24 cellular contexts compared by ENCODE assay signal in genomic region chr20:21713470-21713869, GRCh38. TPM values are rescaled to one million over a fixed set of nuclear protein-coding genes. Genes with fewer than 3 reads are reported as not detected.
"Had no signal": no experiment of that assay in that cellular context is flagged by ENCODE, and none has a peak within 500 bp of the region (broad histone marks: within the 10 kb centered on the region; RNA-seq: fewer than 3 reads in every experiment).

No MANE protein-coding gene starts in this region.

- H3K4me3 Mint-ChIP-seq: activated CD4-positive, alpha-beta memory T cell treated with anti-CD3 and anti-CD28 coated beads, Interleukin-2, amount 10 ng/mL, durations not matched to agents 7 days and 5 days; activated naive CD8-positive, alpha-beta T cell treated with anti-CD3 and anti-CD28 coated beads, Interleukin-2, amount 10 ng/mL, durations not matched to agents 7 days and 5 days; activated T-helper 17 cell treated with anti-CD3 and anti-CD28 coated beads, Interleukin-2, amount 50 U/mL, for 72 hours; naive thymus-derived CD4-positive, alpha-beta T cell; stimulated activated effector memory CD8-positive, alpha-beta T cell treated with anti-CD3 and anti-CD28 coated beads, Interleukin-12 subunit alpha, Interleukin-12 subunit beta, amount 100 ng/mL, for 72 hours had no signal

- H3K4me3 ChIP-seq: colonic mucosa, pancreas, smooth muscle cell, stomach, upper lobe of right lung had no signal

- DNase-seq: activated CD4-positive, alpha-beta memory T cell treated with anti-CD3 and anti-CD28 coated beads, Interleukin-2, amount 10 ng/mL, durations not matched to agents 7 days and 5 days; activated CD4-positive, alpha-beta T cell treated with anti-CD3 and anti-CD28 coated beads for 48 hours; activated CD4-positive, CD25-positive, alpha-beta regulatory T cell; activated naive CD4-positive, alpha-beta T cell treated with Interleukin-2 at 50 U/mL for 16 hours; activated naive CD8-positive, alpha-beta T cell treated with anti-CD3 and anti-CD28 coated beads, Interleukin-2, amount 10 ng/mL, durations not matched to agents 7 days and 5 days; activated T-cell treated with anti-CD3 and anti-CD28 coated beads, Interleukin-2, amount 50 U/mL, for 1 hour; amygdala; colonic mucosa; erythroblast; foreskin melanocyte; left cardiac atrium; mesenchymal stem cell; naive thymus-derived CD4-positive, alpha-beta T cell; stimulated activated CD4-positive, alpha-beta T cell treated with anti-CD3 and anti-CD28 coated beads, Interleukin-4, amount 100 ng/mL, for 24 hours; stomach; T-helper 9 cell; upper lobe of right lung had no signal

- H3K4me2 ChIP-seq: smooth muscle cell had no signal

- H3K9me3 Mint-ChIP-seq: activated CD4-positive, alpha-beta memory T cell treated with anti-CD3 and anti-CD28 coated beads, Interleukin-2, amount 10 ng/mL, durations not matched to agents 7 days and 5 days; activated naive CD8-positive, alpha-beta T cell treated with anti-CD3 and anti-CD28 coated beads, Interleukin-2, amount 10 ng/mL, durations not matched to agents 7 days and 5 days; activated T-helper 17 cell treated with anti-CD3 and anti-CD28 coated beads, Interleukin-2, amount 50 U/mL, for 72 hours; stimulated activated effector memory CD8-positive, alpha-beta T cell treated with anti-CD3 and anti-CD28 coated beads, Interleukin-12 subunit alpha, Interleukin-12 subunit beta, amount 100 ng/mL, for 72 hours had no signal

- H3K9me3 ChIP-seq: colonic mucosa, pancreas, stomach, upper lobe of right lung had no signal

- FAIRE-seq: islet of Langerhans, pancreas had no signal

- H3K36me3 Mint-ChIP-seq: naive thymus-derived CD4-positive, alpha-beta T cell; stimulated activated effector memory CD8-positive, alpha-beta T cell treated with anti-CD3 and anti-CD28 coated beads, Interleukin-12 subunit alpha, Interleukin-12 subunit beta, amount 100 ng/mL, for 72 hours had no signal

- H3K27ac ChIP-seq: colonic mucosa, pancreas, stomach, upper lobe of right lung had no signal

- H3K4me1 ChIP-seq: colonic mucosa, pancreas, upper lobe of right lung had no signal

- H3K36me3 ChIP-seq: colonic mucosa, pancreas, stomach, upper lobe of right lung had no signal

- H3K4me1 Mint-ChIP-seq: activated CD4-positive, alpha-beta memory T cell treated with anti-CD3 and anti-CD28 coated beads, Interleukin-2, amount 10 ng/mL, durations not matched to agents 7 days and 5 days; activated naive CD8-positive, alpha-beta T cell treated with anti-CD3 and anti-CD28 coated beads, Interleukin-2, amount 10 ng/mL, durations not matched to agents 7 days and 5 days had no signal

- ATAC-seq: activated T-helper 17 cell treated with anti-CD3 and anti-CD28 coated beads, Interleukin-2, amount 50 U/mL, for 72 hours; left cardiac atrium; naive thymus-derived CD4-positive, alpha-beta T cell; pancreas; stimulated activated effector memory CD8-positive, alpha-beta T cell treated with anti-CD3 and anti-CD28 coated beads, Interleukin-12 subunit alpha, Interleukin-12 subunit beta, amount 100 ng/mL, for 72 hours had no signal

- H3K27ac Mint-ChIP-seq: activated CD4-positive, alpha-beta memory T cell treated with anti-CD3 and anti-CD28 coated beads, Interleukin-2, amount 10 ng/mL, durations not matched to agents 7 days and 5 days; activated naive CD8-positive, alpha-beta T cell treated with anti-CD3 and anti-CD28 coated beads, Interleukin-2, amount 10 ng/mL, durations not matched to agents 7 days and 5 days; activated T-helper 17 cell treated with anti-CD3 and anti-CD28 coated beads, Interleukin-2, amount 50 U/mL, for 72 hours; naive thymus-derived CD4-positive, alpha-beta T cell; stimulated activated effector memory CD8-positive, alpha-beta T cell treated with anti-CD3 and anti-CD28 coated beads, Interleukin-12 subunit alpha, Interleukin-12 subunit beta, amount 100 ng/mL, for 72 hours had no signal

RNA-seq across cellular contexts. Expression of gene PAX1, which starts 8.0 kb away (rescaled TPM):
- total RNA-seq: activated CD4-positive, alpha-beta memory T cell treated with anti-CD3 and anti-CD28 coated beads, Interleukin-2, amount 10 ng/mL, durations not matched to agents 7 days and 5 days; activated naive CD8-positive, alpha-beta T cell treated with anti-CD3 and anti-CD28 coated beads, Interleukin-2, amount 10 ng/mL, durations not matched to agents 7 days and 5 days; activated T-helper 17 cell treated with anti-CD3 and anti-CD28 coated beads, Interleukin-2, amount 50 U/mL, for 72 hours; colonic mucosa; left cardiac atrium; mucosa of gallbladder; naive thymus-derived CD4-positive, alpha-beta T cell; pancreas; smooth muscle cell; stomach; temporal lobe; upper lobe of right lung had no signal
- polyA plus RNA-seq: naive thymus-derived CD4-positive, alpha-beta T cell; pancreas; smooth muscle cell; stomach had no signal
